9 cellular contexts compared by ENCODE assay signal in the genomic region with DNA sequence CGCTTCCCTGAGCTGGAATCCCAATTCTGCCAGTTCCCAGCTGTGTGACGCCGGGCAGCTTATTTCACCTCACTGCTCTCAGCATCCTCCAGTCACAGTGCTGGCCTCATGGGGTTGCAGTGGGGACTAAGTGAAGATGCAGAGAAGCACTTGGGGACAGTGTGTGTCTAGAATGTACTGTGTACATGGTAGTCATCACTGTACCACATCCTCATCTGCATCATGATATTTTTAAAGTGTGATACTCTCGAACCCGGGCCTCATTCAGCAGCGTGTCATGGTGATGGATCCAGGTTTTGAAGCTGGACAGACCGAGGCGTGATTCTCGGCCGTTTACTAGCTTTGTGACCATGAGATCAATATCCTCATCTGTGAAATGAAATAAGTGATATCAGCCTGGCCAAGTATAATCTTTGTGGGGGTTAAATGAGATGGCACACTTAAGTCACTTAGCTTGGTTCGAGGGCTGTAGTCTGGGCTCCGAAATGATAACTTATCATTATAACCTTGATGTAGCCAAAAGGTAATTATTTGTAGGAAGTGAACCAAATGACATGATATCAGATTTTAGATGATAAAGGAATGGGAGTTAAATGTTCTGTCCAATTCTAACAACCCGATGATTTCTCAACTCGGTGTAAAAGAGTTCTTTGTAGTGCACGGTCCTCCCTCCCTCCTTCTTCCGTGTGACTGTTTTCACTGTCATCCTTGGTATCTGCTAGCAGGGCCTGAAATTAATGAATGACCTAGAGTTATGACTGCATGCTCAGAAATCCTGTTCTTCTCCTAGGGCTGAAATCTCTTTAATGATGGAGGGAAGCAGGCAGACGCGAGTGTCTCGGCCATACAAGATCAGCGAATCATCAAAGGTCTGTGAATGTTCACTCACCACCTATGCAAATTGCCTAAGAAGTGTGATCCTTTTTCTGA. TPM values are rescaled to one million over a fixed set of nuclear protein-coding genes. Genes with fewer than 3 reads are reported as not detected.
A peak's percentile ranks its signal among the peaks of the same experiment; 100 is the strongest.
DNase-seq lines count a peak whose midpoint lies in the region; ATAC-seq and TF ChIP-seq lines count a peak whose summit lies in the region.
"Had no signal": no experiment of that assay in that cellular context is flagged by ENCODE, and none has a peak within 500 bp of the region (broad histone marks: within the 10 kb centered on the region; RNA-seq: fewer than 3 reads in every experiment).

No MANE protein-coding gene starts in this region.

- peak overlapping the region; percentile 18; the same call in 1 of the 2 replicates for H3K9ac ChIP-seq in IMR-90 (ENCODE audit: low read depth, low read length)

- H4K20me1 ChIP-seq in IMR-90 (ENCODE audit: insufficient read depth, low read length) = peaks cover 25% of the 10 kb centered on the region; the same call in 1 of the 2 replicates

- peak overlapping the region; percentile 80 for H3K4me2 ChIP-seq in IMR-90 (ENCODE audit: low read depth, low read length)

- TF ChIP-seq POLR2A in IMR-90 (IDR thresholded peaks at IDR 0.05; ENCODE audit: low read depth, low read length) = no peak

- peaks cover 11% of the 10 kb centered on the region for H3K27me3 Mint-ChIP-seq in CD4-positive, CD25-positive, alpha-beta regulatory T cell
- no peaks in the 10 kb centered on the region for H3K27me3 Mint-ChIP-seq in central memory CD8-positive, alpha-beta T cell
- no peaks in the 10 kb centered on the region for H3K27me3 Mint-ChIP-seq in naive thymus-derived CD8-positive, alpha-beta T cell

- H3K9me1 ChIP-seq in IMR-90 (ENCODE audit: insufficient read depth, low read length) = peaks cover 22% of the 10 kb centered on the region

- no peaks in the 10 kb centered on the region for H3K9me3 Mint-ChIP-seq in CD4-positive, CD25-positive, alpha-beta regulatory T cell
- no peaks in the 10 kb centered on the region for H3K9me3 Mint-ChIP-seq in central memory CD8-positive, alpha-beta T cell
- peaks cover 0 to 1% (median 0%) of the 10 kb centered on the region in 9 donors for H3K9me3 Mint-ChIP-seq in naive thymus-derived CD8-positive, alpha-beta T cell

- peak overlapping the region; percentile 39; the same call in 1 of the 2 replicates for H2BK20ac ChIP-seq in IMR-90 (ENCODE audit: low read depth, low read length)

- H3K14ac ChIP-seq in IMR-90 (replicated peaks; ENCODE audit: low read depth, low read length) = peak overlapping the region; percentile 83

- H3K18ac ChIP-seq in IMR-90 (ENCODE audit: low read depth, low read length) = no peak overlapping the region

- H3K36me3 ChIP-seq in CD4-positive, CD25-positive, alpha-beta regulatory T cell (ENCODE audit: control insufficient read depth, insufficient read depth, low read length) = peaks cover 24% of the 10 kb centered on the region
- peaks cover 20% of the 10 kb centered on the region for H3K36me3 ChIP-seq in IMR-90 (ENCODE audit: control insufficient read depth, insufficient read depth, low read length)

- BruUV-seq in IMR-90 (replicated peaks; lab: Mats Ljungman, UMichigan) = TSS peak; percentile 40

- H3K36me3 Mint-ChIP-seq in CD4-positive, CD25-positive, alpha-beta regulatory T cell = peaks cover 33% of the 10 kb centered on the region
- H3K36me3 Mint-ChIP-seq in central memory CD8-positive, alpha-beta T cell (ENCODE audit: insufficient read depth) = peaks cover 38% of the 10 kb centered on the region
- peaks cover 8 to 47% (median 14%) of the 10 kb centered on the region in 3 donors for H3K36me3 Mint-ChIP-seq in naive thymus-derived CD8-positive, alpha-beta T cell

- H3K4me1 Mint-ChIP-seq in CD4-positive, CD25-positive, alpha-beta regulatory T cell = peaks cover 15 to 66% (median 41%) of the 10 kb centered on the region in 4 donors
- H3K4me1 Mint-ChIP-seq in central memory CD8-positive, alpha-beta T cell = peaks cover 60% of the 10 kb centered on the region
- H3K4me1 Mint-ChIP-seq in naive thymus-derived CD8-positive, alpha-beta T cell = peaks cover 31 to 69% (median 63%) of the 10 kb centered on the region in 4 donors

- peak overlapping the region; percentile 69 for H3K27ac ChIP-seq in CD4-positive, CD25-positive, alpha-beta regulatory T cell (ENCODE audit: insufficient read depth, low read length, poor library complexity, severe bottlenecking)
- H3K27ac ChIP-seq in IMR-90 (ENCODE audit: insufficient read depth, low read length) = peak overlapping the region; percentile 37

- TF ChIP-seq CTCF in IMR-90 (conservative IDR thresholded peaks at IDR 0.05; ENCODE audit: low read depth, low read length) (no peak), GM13977 (IDR thresholded peaks at IDR 0.05; ENCODE audit: extremely low read depth, insufficient read depth, missing control alignments) (no peak)

- H2AK5ac ChIP-seq in IMR-90 (ENCODE audit: low read depth, low read length) = peak overlapping the region; percentile 96

- peak overlapping the region; percentile 38 for H3K4ac ChIP-seq in IMR-90 (ENCODE audit: low read depth, low read length)

- H4K8ac ChIP-seq in IMR-90 (ENCODE audit: low read depth in 2 of 2, low read length in 2 of 2) = peak overlapping the region in 1 of 2 experiments; percentile 45; a peak in 1 of 4 replicates

- no peak overlapping the region for H3K56ac ChIP-seq in IMR-90 (ENCODE audit: extremely low read depth, insufficient read depth, low read length)

- no peak for ATAC-seq in CD4-positive, CD25-positive, alpha-beta regulatory T cell (ENCODE audit: low read depth in 2 of 2)
- ATAC-seq in IMR-90 (ENCODE audit: low read depth) (peak; percentile 47), HG03095 (IDR thresholded peaks at IDR 0.05; ENCODE audit: unreplicated experiment) (no peak)
- no peak for ATAC-seq in central memory CD8-positive, alpha-beta T cell (replicated peaks; ENCODE audit: extremely low read depth, poor library complexity, severe bottlenecking)
- ATAC-seq in naive thymus-derived CD8-positive, alpha-beta T cell = no peak

- intact Hi-C loops in IMR-90 (cut with micrococcal nuclease) = no loop called here

- H3K27me3 ChIP-seq in CD4-positive, CD25-positive, alpha-beta regulatory T cell (ENCODE audit: control insufficient read depth, insufficient read depth, low read length) = no peaks in the 10 kb centered on the region
- H3K27me3 ChIP-seq in IMR-90 (ENCODE audit: control insufficient read depth, insufficient read depth, low read length) = no peaks in the 10 kb centered on the region

- dilution Hi-C loops in IMR-90 (cut with HindIII; ENCODE audit: low sequenced_read_pairs, unreplicated experiment) = no loop called here

- TF ChIP-seq RAD21 in IMR-90 (IDR thresholded peaks at IDR 0.05; ENCODE audit: low read length) = no peak

- no peak overlapping the region for H3K4me3 ChIP-seq in CD4-positive, CD25-positive, alpha-beta regulatory T cell (ENCODE audit: low read depth, low read length)
- H3K4me3 ChIP-seq in IMR-90 (ENCODE audit: insufficient read depth, low read depth, low read length) = peak overlapping the region; percentile 7; the same call in 1 of the 2 replicates

- in situ Hi-C loops in IMR-90 (cut with MboI; ENCODE audit: low sequenced_read_pairs) = no loop called here
- in situ Hi-C loops in GM13977 (cut with MboI; ENCODE audit: low pct_unique_long_range_greater_than_20kb, low sequenced_read_pairs, unreplicated experiment) = no loop called here

- no peaks in the 10 kb centered on the region for H3K9me3 ChIP-seq in CD4-positive, CD25-positive, alpha-beta regulatory T cell (ENCODE audit: control insufficient read depth in 2 of 2, low read length in 2 of 2)
- no peaks in the 10 kb centered on the region for H3K9me3 ChIP-seq in IMR-90 (ENCODE audit: control insufficient read depth, insufficient read depth, low read length)

- peak overlapping the region; percentile 37; the same call in 1 of the 2 replicates for H2BK120ac ChIP-seq in IMR-90 (ENCODE audit: low read depth, low read length)

- peak overlapping the region; percentile 62 for H3K23ac ChIP-seq in IMR-90 (ENCODE audit: low read depth, low read length)

- H3K4me3 Mint-ChIP-seq in CD4-positive, CD25-positive, alpha-beta regulatory T cell = peak overlapping the region; percentile 80 to 89 (median 86)
- H3K4me3 Mint-ChIP-seq in central memory CD8-positive, alpha-beta T cell = peak overlapping the region; percentile 76
- H3K4me3 Mint-ChIP-seq in naive thymus-derived CD8-positive, alpha-beta T cell = peak overlapping the region; percentile 67 to 85 (median 78)

- peak overlapping the region; percentile 70 for H2AK9ac ChIP-seq in IMR-90 (replicated peaks; ENCODE audit: low read depth, low read length, poor library complexity)

- POLR2A ChIA-PET in IMR-90 (lab: Charles Lee; ENCODE audit: unreplicated experiment) = no interaction called here
- POLR2A ChIA-PET in naive thymus-derived CD8-positive, alpha-beta T cell (lab: Charles Lee) = interaction anchor here (0.5 to 1.5 kb wide), 6 partner anchors 9 to 89 kb away, joined by 3 to 8 read pairs (median 4); no protein-coding TSS in a partner anchor

- no peak overlapping the region for H4K5ac ChIP-seq in IMR-90 (ENCODE audit: low read depth, low read length)

- WGBS in IMR-90 (ENCODE audit: extremely low coverage in 2 of 2, insufficient read length in 1 of 2), 2 experiments = 86% methylated on average over 7 of the region's 20 CpGs; no CpG with 5 or more reads in 1 of the 2 experiments

- CTCF ChIA-PET in IMR-90 (lab: Yijun Ruan, JAX) = no interaction called here

- no peak for DNase-seq in CD4-positive, CD25-positive, alpha-beta regulatory T cell
- DNase-seq in IMR-90 = peak; percentile 86
- DNase-seq in central memory CD8-positive, alpha-beta T cell (ENCODE audit: low spot score in 2 of 2) = no peak
- no peak for DNase-seq in naive thymus-derived CD8-positive, alpha-beta T cell
- no peak for DNase-seq in DMS153 treated with DMSO at 0.1 percent for 48 hours (lab: John Stamatoyannopoulos, UW; ENCODE audit: unreplicated experiment)
- DNase-seq in GM13977 (ENCODE audit: low spot score) = no peak
- no peak for DNase-seq in NCI-H82 treated with DMSO at 0.1 percent for 48 hours (lab: John Stamatoyannopoulos, UW; ENCODE audit: unreplicated experiment)
- DNase-seq: SHP77 had no signal

- H3K4me1 ChIP-seq in CD4-positive, CD25-positive, alpha-beta regulatory T cell (ENCODE audit: control insufficient read depth, insufficient read depth, low read length, poor library complexity, severe bottlenecking) = peaks cover 48% of the 10 kb centered on the region
- peaks cover 13% of the 10 kb centered on the region for H3K4me1 ChIP-seq in IMR-90 (ENCODE audit: control insufficient read depth, insufficient read depth, low read length)

- peak overlapping the region; percentile 44 to 79 (median 65) for H3K27ac Mint-ChIP-seq in CD4-positive, CD25-positive, alpha-beta regulatory T cell
- H3K27ac Mint-ChIP-seq in central memory CD8-positive, alpha-beta T cell (ENCODE audit: low read depth) = peak overlapping the region; percentile 42
- peak overlapping the region; percentile 23 to 91 (median 74) for H3K27ac Mint-ChIP-seq in naive thymus-derived CD8-positive, alpha-beta T cell

- H2AFZ ChIP-seq in IMR-90 (replicated peaks; ENCODE audit: low read length, poor library complexity) = no peak overlapping the region

- H4K91ac ChIP-seq in IMR-90 (ENCODE audit: insufficient read depth, low read depth, low read length) = no peak overlapping the region

- H2BK15ac ChIP-seq in IMR-90 (ENCODE audit: low read depth, low read length) = peak overlapping the region; percentile 52; the same call in 1 of the 3 replicates

- peaks cover 26 to 61% of the 10 kb centered on the region in 2 experiments for H3K79me1 ChIP-seq in IMR-90 (ENCODE audit: low read depth in 1 of 2, low read length in 2 of 2)

- peak overlapping the region; percentile 68 for H2BK5ac ChIP-seq in IMR-90 (ENCODE audit: low read depth, low read length, poor library complexity, severe bottlenecking)

RNA-seq across cellular contexts. Expression of a gene that starts 2.0 kb away (rescaled TPM):
- total RNA-seq in CD4-positive, CD25-positive, alpha-beta regulatory T cell = 86.0 TPM
- polyA plus RNA-seq in CD4-positive, CD25-positive, alpha-beta regulatory T cell = 10 to 100 TPM; 28.1 to 43.4 (median 35.1) TPM
- total RNA-seq in IMR-90 (2012; rRNA removed) = 45.9 and 50.3 TPM in 2 replicates
- 46.3 and 48.9 TPM in 2 replicates for polyA plus RNA-seq in IMR-90 (2012; rRNA removed)
- 23.9 and 49.3 TPM in 2 replicates for polyA plus RNA-seq in IMR-90 (2012; cell fraction: cytosol; rRNA removed)
- 99.5 and 176 TPM in 2 replicates for polyA plus RNA-seq in IMR-90 (2012; cell fraction: nucleus; rRNA removed; ENCODE audit: low replicate concordance)
- 100 to 1,000 TPM; 151 to 157 TPM for total RNA-seq in naive thymus-derived CD8-positive, alpha-beta T cell
- polyA plus RNA-seq in naive thymus-derived CD8-positive, alpha-beta T cell = 10 to 100 TPM; 27.4 to 50.3 (median 32.0) TPM

RNA-seq across cellular contexts. Expression of a gene that starts 32.4 kb away (rescaled TPM):
- 353 TPM for total RNA-seq in CD4-positive, CD25-positive, alpha-beta regulatory T cell
- polyA plus RNA-seq in CD4-positive, CD25-positive, alpha-beta regulatory T cell = 100 to 1,000 TPM; 450 to 761 (median 584) TPM
- total RNA-seq in IMR-90 (2012; rRNA removed) = 144 and 166 TPM in 2 replicates
- 258 and 270 TPM in 2 replicates for polyA plus RNA-seq in IMR-90 (2012; rRNA removed)
- 343 and 372 TPM in 2 replicates for polyA plus RNA-seq in IMR-90 (2012; cell fraction: cytosol; rRNA removed)
- 158 and 196 TPM in 2 replicates for polyA plus RNA-seq in IMR-90 (2012; cell fraction: nucleus; rRNA removed; ENCODE audit: low replicate concordance)
- 100 to 1,000 TPM in 1 of 2 experiments, 10 to 100 TPM in 1; 99.1 to 101 TPM for total RNA-seq in naive thymus-derived CD8-positive, alpha-beta T cell
- polyA plus RNA-seq in naive thymus-derived CD8-positive, alpha-beta T cell = 100 to 1,000 TPM; 341 to 512 (median 425) TPM

RNA-seq across cellular contexts. Expression of a gene that starts 49.5 kb away (rescaled TPM):
- 112 TPM for total RNA-seq in CD4-positive, CD25-positive, alpha-beta regulatory T cell
- polyA plus RNA-seq in CD4-positive, CD25-positive, alpha-beta regulatory T cell = 10 to 100 TPM; 64.0 to 95.1 (median 79.0) TPM
- 54.3 and 61.9 TPM in 2 replicates for total RNA-seq in IMR-90 (2012; rRNA removed)
- 79.0 and 85.5 TPM in 2 replicates for polyA plus RNA-seq in IMR-90 (2012; rRNA removed)
- polyA plus RNA-seq in IMR-90 (2012; cell fraction: cytosol; rRNA removed) = 33.5 and 44.0 TPM in 2 replicates
- 67.7 and 84.6 TPM in 2 replicates for polyA plus RNA-seq in IMR-90 (2012; cell fraction: nucleus; rRNA removed; ENCODE audit: low replicate concordance)
- 10 to 100 TPM; 79.5 to 87.3 TPM for total RNA-seq in naive thymus-derived CD8-positive, alpha-beta T cell
- 10 to 100 TPM; 61.3 to 89.8 (median 80.7) TPM for polyA plus RNA-seq in naive thymus-derived CD8-positive, alpha-beta T cell
